2 cellular contexts compared by ENCODE assay signal in genomic region chr19:17113127-17113785, GRCh38.
TF ChIP-seq lines count a peak whose summit lies in the region.

No MANE protein-coding gene starts in this region.

TF ChIP-seq in GM23338, 12 proteins besides CTCF, POLR2A, EP300 and RAD21:
- TF ChIP-seq ZNF462 (CRISPR knock-in tag; IDR thresholded peaks at IDR 0.05), result no peak
- TF ChIP-seq CREB1 (CRISPR knock-in tag; IDR thresholded peaks at IDR 0.05; ENCODE audit: low read depth), result no peak
- TF ChIP-seq EZH2phosphoT487 (IDR thresholded peaks at IDR 0.05; ENCODE audit: unreplicated experiment), result no peak
- no peak for TF ChIP-seq ZNF331 (CRISPR knock-in tag; IDR thresholded peaks at IDR 0.05; ENCODE audit: low read depth)
- TF ChIP-seq NANOG (IDR thresholded peaks at IDR 0.05; ENCODE audit: borderline replicate concordance), result no peak
- TF ChIP-seq, protein P1, sequence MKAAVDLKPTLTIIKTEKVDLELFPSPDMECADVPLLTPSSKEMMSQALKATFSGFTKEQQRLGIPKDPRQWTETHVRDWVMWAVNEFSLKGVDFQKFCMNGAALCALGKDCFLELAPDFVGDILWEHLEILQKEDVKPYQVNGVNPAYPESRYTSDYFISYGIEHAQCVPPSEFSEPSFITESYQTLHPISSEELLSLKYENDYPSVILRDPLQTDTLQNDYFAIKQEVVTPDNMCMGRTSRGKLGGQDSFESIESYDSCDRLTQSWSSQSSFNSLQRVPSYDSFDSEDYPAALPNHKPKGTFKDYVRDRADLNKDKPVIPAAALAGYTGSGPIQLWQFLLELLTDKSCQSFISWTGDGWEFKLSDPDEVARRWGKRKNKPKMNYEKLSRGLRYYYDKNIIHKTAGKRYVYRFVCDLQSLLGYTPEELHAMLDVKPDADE (IDR thresholded peaks at IDR 0.05), result no peak
- no peak for TF ChIP-seq REST (IDR thresholded peaks at IDR 0.05; ENCODE audit: unreplicated experiment)
- no peak for TF ChIP-seq STAT1 (IDR thresholded peaks at IDR 0.05; ENCODE audit: unreplicated experiment)
- TF ChIP-seq EZH2 (IDR thresholded peaks at IDR 0.05; ENCODE audit: low read depth, unreplicated experiment), result no peak
- TF ChIP-seq ZNF114 (CRISPR knock-in tag; IDR thresholded peaks at IDR 0.05), result no peak
- TF ChIP-seq JUNB (IDR thresholded peaks at IDR 0.05; ENCODE audit: unreplicated experiment), result no peak
- TF ChIP-seq POLR2AphosphoS5 (IDR thresholded peaks at IDR 0.05; ENCODE audit: low read depth), result no peak

TF ChIP-seq in H1, 55 proteins besides CTCF, POLR2A, EP300 and RAD21:
- TF ChIP-seq KDM5A (IDR thresholded peaks at IDR 0.05; ENCODE audit: low read length) (no peak), NRF1 (IDR thresholded peaks at IDR 0.05; ENCODE audit: low read depth, low read length) (no peak), E2F6 (IDR thresholded peaks at IDR 0.05) (no peak), TAF7 (optimal IDR thresholded peaks at IDR 0.05; ENCODE audit: borderline replicate concordance, low read depth, low read length) (no peak), RXRA (IDR thresholded peaks at IDR 0.05; ENCODE audit: insufficient read depth, low read depth, low read length) (no peak), CHD1 (IDR thresholded peaks at IDR 0.05; ENCODE audit: low read depth, low read length) (no peak), ZNF274 (IDR thresholded peaks at IDR 0.05; ENCODE audit: borderline replicate concordance, extremely low read depth, low read length) (no peak), KDM4A (IDR thresholded peaks at IDR 0.05; ENCODE audit: low read depth, low read length, severe bottlenecking) (no peak), JUN (IDR thresholded peaks at IDR 0.05; ENCODE audit: low read depth, low read length) (no peak), SAP30 (IDR thresholded peaks at IDR 0.05; ENCODE audit: insufficient read depth, insufficient replicate concordance, low read length) (no peak), SUZ12 (IDR thresholded peaks at IDR 0.05; ENCODE audit: low read length) (no peak), EGR1 (IDR thresholded peaks at IDR 0.05; ENCODE audit: borderline replicate concordance, low read depth, low read length) (no peak)
